2 cellular contexts compared by ENCODE assay signal in genomic region chr3:43994594-43995077, GRCh38.
TF ChIP-seq lines count a peak whose summit lies in the region.

No MANE protein-coding gene starts in this region.

TF ChIP-seq in SK-N-SH, 30 proteins besides CTCF, POLR2A, EP300 and RAD21 (continued from another document):
- TF ChIP-seq POLR2AphosphoS5 (IDR thresholded peaks at IDR 0.05; ENCODE audit: low read depth, low read length), result no peak

TF ChIP-seq in SK-N-SH treated with all-trans-retinoic acid at 6 μM for 48 hours, 23 proteins besides CTCF, POLR2A, EP300 and RAD21 (continued from another document):
- no peak for TF ChIP-seq CREB5 (CRISPR knock-in tag; IDR thresholded peaks at IDR 0.05; ENCODE audit: low read depth)
TF ChIP-seq in SK-N-SH treated with all-trans-retinoic acid at 6 μM for 48 hours: peak in this region for 0.
